8 cellular contexts compared by ENCODE assay signal in the genomic region with DNA sequence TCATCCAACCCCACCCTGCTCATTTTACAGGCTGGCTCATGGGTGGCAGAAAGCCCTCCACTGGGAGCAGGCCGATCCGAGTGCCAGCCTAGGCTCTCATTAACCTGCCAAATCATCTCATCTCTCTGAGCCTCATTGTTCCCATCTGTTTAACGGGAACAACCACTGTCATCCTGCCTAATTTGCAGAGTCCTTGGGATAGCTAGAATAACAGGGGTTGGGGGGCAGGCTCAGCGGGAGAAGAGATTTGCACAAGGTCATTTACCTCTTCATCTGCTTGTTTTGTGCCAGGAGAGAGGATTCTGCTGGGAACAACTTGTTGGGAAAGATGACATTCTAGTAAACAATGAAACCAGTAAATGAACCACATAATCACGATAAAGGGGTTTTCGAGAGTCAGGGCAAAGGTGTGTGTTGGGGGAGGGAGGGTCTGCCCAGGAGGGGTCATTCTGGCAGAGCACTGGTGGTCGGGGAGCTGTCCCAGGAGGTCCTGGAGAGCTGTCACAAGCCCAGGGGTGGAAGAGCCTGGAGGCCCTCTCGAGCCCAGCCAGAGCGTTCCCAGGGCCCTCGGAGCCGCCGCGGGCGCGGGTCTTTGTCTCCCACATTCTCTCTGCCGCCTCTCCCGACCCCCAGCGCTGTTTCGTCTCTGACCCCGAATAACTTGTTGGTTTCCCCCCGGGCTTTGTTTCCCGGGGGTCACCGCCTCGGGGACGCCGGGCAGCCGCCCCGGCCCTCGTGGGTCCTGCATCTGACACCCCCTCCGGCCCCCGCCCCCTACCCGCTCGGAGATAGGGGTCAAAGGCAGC. TPM values are rescaled to one million over a fixed set of nuclear protein-coding genes. Genes with fewer than 3 reads are reported as not detected.
DNase-seq lines count a peak whose midpoint lies in the region; ATAC-seq and TF ChIP-seq lines count a peak whose summit lies in the region.

No MANE protein-coding gene starts in this region.

- TF ChIP-seq CTCF in fibroblast of the aortic adventitia (IDR thresholded peaks at IDR 0.05; ENCODE audit: insufficient read depth, low read length) (no peak), retinal pigment epithelial cell (conservative IDR thresholded peaks at IDR 0.05; ENCODE audit: low read depth, low read length) (no peak)

- no peaks in the 10 kb centered on the region for H3K27me3 ChIP-seq in H7 (ENCODE audit: control insufficient read depth, insufficient read depth, low read length)

- no peak for ATAC-seq in GM21717 (IDR thresholded peaks at IDR 0.05; ENCODE audit: unreplicated experiment)

- H3K36me3 ChIP-seq in H7 (replicated peaks; ENCODE audit: control insufficient read depth, insufficient read depth, low read length) = no peaks in the 10 kb centered on the region

- DNase-seq in H7 (no peak), SK-N-DZ (ENCODE audit: low spot score) (peak; percentile 60), fibroblast of the aortic adventitia (ENCODE audit: low read depth) (no peak), retinal pigment epithelial cell (ENCODE audit: low read depth) (no peak), kidney glomerular epithelial cell (lab: John Stamatoyannopoulos, UW) (no peak), NCI-H1105 treated with DMSO at 0.1 percent for 48 hours (lab: John Stamatoyannopoulos, UW) (no peak)
- DNase-seq in activated CD4-positive, CD25-positive, alpha-beta regulatory T cell (lab: John Stamatoyannopoulos, UW) = no peak

- H3K4me3 ChIP-seq in H7 (ENCODE audit: insufficient read depth, low read depth, low read length) (peak overlapping the region; percentile 93), fibroblast of the aortic adventitia (ENCODE audit: low read depth, low read length) (peak overlapping the region; percentile 87), retinal pigment epithelial cell (ENCODE audit: low read length) (peak overlapping the region; percentile 80)

RNA-seq across cellular contexts. Expression of a gene that starts 22.8 kb away (rescaled TPM):
- 24.8 and 28.7 TPM in 2 replicates for total RNA-seq in H7 (2014; rRNA removed; shearing (Covaris generic))
- polyA plus RNA-seq in SK-N-DZ (2014; cell fraction: cytosol; rRNA removed) = 22.8 and 30.8 TPM in 2 replicates
- polyA plus RNA-seq in SK-N-DZ (2014; cell fraction: nucleus; rRNA removed) = 25.2 and 37.7 TPM in 2 replicates
- 36.2 and 39.3 TPM in 2 replicates for total RNA-seq in fibroblast of the aortic adventitia (ENCODE audit: low replicate concordance)

RNA-seq across cellular contexts. Expression of a gene that starts 35.6 kb away (rescaled TPM):
- total RNA-seq in H7 (2014; rRNA removed; shearing (Covaris generic)) = 2,734 and 3,255 TPM in 2 replicates
- polyA plus RNA-seq in SK-N-DZ (2014; cell fraction: cytosol; rRNA removed) = 5,679 and 6,004 TPM in 2 replicates
- 3,074 and 3,420 TPM in 2 replicates for polyA plus RNA-seq in SK-N-DZ (2014; cell fraction: nucleus; rRNA removed)
- 3,673 and 3,861 TPM in 2 replicates for total RNA-seq in fibroblast of the aortic adventitia (ENCODE audit: low replicate concordance)
